Comparison of ENCODE assay signal across 27 cellular contexts in genomic region chr2:17136895-17137294, GRCh38.
"Had no signal": no experiment of that assay in that cellular context is flagged by ENCODE, and none has a peak within 500 bp of the region (broad histone marks: within the 10 kb centered on the region; RNA-seq: fewer than 3 reads in every experiment).

No MANE protein-coding gene starts in this region.

- DNase-seq: activated CD4-positive, alpha-beta T cell treated with anti-CD3 and anti-CD28 coated beads for 48 hours; activated CD4-positive, alpha-beta T cell treated with anti-CD3 and anti-CD28 coated beads, Interleukin-2, amount 50 U/mL, for 48 hours; activated CD4-positive, CD25-positive, alpha-beta regulatory T cell treated with anti-CD3 and anti-CD28 coated beads, Interleukin-2, amount 50 U/mL, for 72 hours; activated CD8-positive, alpha-beta memory T cell treated with anti-CD3 and anti-CD28 coated beads, Interleukin-2, amount 10 ng/mL, durations not matched to agents 7 days and 5 days; activated effector memory CD4-positive, alpha-beta T cell treated with anti-CD3 and anti-CD28 coated beads, Interleukin-2, amount 50 U/mL, for 16 hours; activated naive CD4-positive, alpha-beta T cell treated with Interleukin-2 at 50 U/mL for 16 hours; activated naive CD8-positive, alpha-beta T cell treated with anti-CD3 and anti-CD28 coated beads, Interleukin-2, amount 50 U/mL, for 24 hours; activated T-cell treated with anti-CD3 and anti-CD28 coated beads, Interleukin-2, amount 50 U/mL, for 4 hours; amygdala; Karpas-422; MM.1S; NCI-H1105; NCI-H1436; NCI-H1694 treated with DMSO at 0.1 percent for 48 hours; NCI-H2029 treated with DMSO at 0.1 percent for 48 hours; NCI-H345; NCI-H510A; Right ventricle myocardium superior; RPMI8226; T-helper 17 cell; T-helper 9 cell had no signal

- H3K27me3 ChIP-seq: SJCRH30 had no signal

- H3K9me3 Mint-ChIP-seq: activated naive CD8-positive, alpha-beta T cell treated with anti-CD3 and anti-CD28 coated beads, Interleukin-2, amount 50 U/mL, for 24 hours; activated T-cell treated with anti-CD3 and anti-CD28 coated beads, Interleukin-2, amount 50 U/mL, for 4 hours; brain; WTC11 had no signal

- H3K4me3 Mint-ChIP-seq: activated CD8-positive, alpha-beta memory T cell treated with anti-CD3 and anti-CD28 coated beads, Interleukin-2, amount 10 ng/mL, durations not matched to agents 7 days and 5 days; activated naive CD8-positive, alpha-beta T cell treated with anti-CD3 and anti-CD28 coated beads, Interleukin-2, amount 50 U/mL, for 24 hours; activated T-cell treated with anti-CD3 and anti-CD28 coated beads, Interleukin-2, amount 50 U/mL, for 4 hours; brain; central memory CD8-positive, alpha-beta T cell; T-helper 17 cell; WTC11 had no signal

- H3K27me3 Mint-ChIP-seq: activated CD8-positive, alpha-beta memory T cell treated with anti-CD3 and anti-CD28 coated beads, Interleukin-2, amount 10 ng/mL, durations not matched to agents 7 days and 5 days; activated naive CD8-positive, alpha-beta T cell treated with anti-CD3 and anti-CD28 coated beads, Interleukin-2, amount 50 U/mL, for 24 hours; brain; central memory CD8-positive, alpha-beta T cell; T-helper 17 cell had no signal

- FAIRE-seq: astrocyte had no signal

- H3K4me1 ChIP-seq: SJCRH30 had no signal

- H3K27ac ChIP-seq: SJCRH30 had no signal

- H3K27ac Mint-ChIP-seq: activated CD8-positive, alpha-beta memory T cell treated with anti-CD3 and anti-CD28 coated beads, Interleukin-2, amount 10 ng/mL, durations not matched to agents 7 days and 5 days; activated naive CD4-positive, alpha-beta T cell treated with anti-CD3 and anti-CD28 coated beads, Interleukin-2, amount 50 U/mL, for 72 hours; activated naive CD8-positive, alpha-beta T cell treated with anti-CD3 and anti-CD28 coated beads, Interleukin-2, amount 50 U/mL, for 24 hours; T-helper 17 cell; WTC11 had no signal

- H3K4me3 ChIP-seq: SJCRH30 had no signal

- H3K36me3 ChIP-seq: SJCRH30 had no signal

- ATAC-seq: activated CD8-positive, alpha-beta memory T cell treated with anti-CD3 and anti-CD28 coated beads, Interleukin-2, amount 10 ng/mL, durations not matched to agents 7 days and 5 days; activated naive CD4-positive, alpha-beta T cell treated with anti-CD3 and anti-CD28 coated beads, Interleukin-2, amount 50 U/mL, for 72 hours; activated naive CD8-positive, alpha-beta T cell treated with anti-CD3 and anti-CD28 coated beads, Interleukin-2, amount 50 U/mL, for 24 hours; activated T-cell treated with anti-CD3 and anti-CD28 coated beads, Interleukin-2, amount 50 U/mL, for 4 hours; T-helper 17 cell; WTC11 had no signal

- H3K9me3 ChIP-seq: SJCRH30 had no signal

- H3K4me1 Mint-ChIP-seq: activated CD8-positive, alpha-beta memory T cell treated with anti-CD3 and anti-CD28 coated beads, Interleukin-2, amount 10 ng/mL, durations not matched to agents 7 days and 5 days; activated naive CD8-positive, alpha-beta T cell treated with anti-CD3 and anti-CD28 coated beads, Interleukin-2, amount 50 U/mL, for 24 hours; central memory CD8-positive, alpha-beta T cell; T-helper 17 cell had no signal

- H3K36me3 Mint-ChIP-seq: activated CD8-positive, alpha-beta memory T cell treated with anti-CD3 and anti-CD28 coated beads, Interleukin-2, amount 10 ng/mL, durations not matched to agents 7 days and 5 days; activated naive CD4-positive, alpha-beta T cell treated with anti-CD3 and anti-CD28 coated beads, Interleukin-2, amount 50 U/mL, for 72 hours; brain; WTC11 had no signal
